13 cellular contexts compared by ENCODE assay signal in genomic region chr7:140541176-140541512, GRCh38.
DNase-seq lines count a peak whose midpoint lies in the region; ATAC-seq, FAIRE-seq and TF ChIP-seq lines count a peak whose summit lies in the region.
"Had no signal": no experiment of that assay in that cellular context is flagged by ENCODE, and none has a peak within 500 bp of the region (broad histone marks: within the 10 kb centered on the region; RNA-seq: fewer than 3 reads in every experiment).

No MANE protein-coding gene starts in this region.

- H3K9me3 Mint-ChIP-seq in astrocyte (ENCODE audit: unreplicated experiment) = peaks cover 5% of the 10 kb centered on the region

- H3K4me2 ChIP-seq in astrocyte (ENCODE audit: low read length) = peak overlapping the region; percentile 85
- peak overlapping the region; percentile 83 for H3K4me2 ChIP-seq in HepG2 (ENCODE audit: low read depth, low read length)

- peaks cover 2% of the 10 kb centered on the region for H3K27me3 Mint-ChIP-seq in astrocyte (ENCODE audit: low read depth, unreplicated experiment)

- intact Hi-C loops in HepG2 (cut with micrococcal nuclease; ENCODE audit: unreplicated experiment) = no loop called here
- intact Hi-C loops in sigmoid colon (cut with DNase I) = no loop called here
- intact Hi-C loops in sciatic nerve (cut with DNase I) = no loop called here

- H3K4me3 Mint-ChIP-seq in astrocyte (ENCODE audit: unreplicated experiment) = peak overlapping the region; percentile 66
- H3K4me3 Mint-ChIP-seq: CD4-positive, CD25-positive, alpha-beta regulatory T cell had no signal

- H3K36me3 ChIP-seq in HEK293 (ENCODE audit: control insufficient read depth in 2 of 2, insufficient read depth in 1 of 2, low read length in 2 of 2) (peaks cover 0 to 2% of the 10 kb centered on the region in 2 experiments; a peak in 1 of 3 replicates), astrocyte (ENCODE audit: insufficient read depth, low read length) (peaks cover 3% of the 10 kb centered on the region), HepG2 (replicated peaks in 1 of 2; ENCODE audit: control insufficient read depth in 1 of 2, insufficient read depth in 2 of 2, low read length in 2 of 2) (no peaks in the 10 kb centered on the region), sigmoid colon (peaks cover 0 to 24% (median 0%) of the 10 kb centered on the region in 4 donors)

- H3K27me3 ChIP-seq in astrocyte (ENCODE audit: insufficient read depth, low read length) (no peaks in the 10 kb centered on the region), HepG2 (ENCODE audit: control insufficient read depth in 1 of 2, insufficient read depth in 2 of 2, low read length in 2 of 2) (no peaks in the 10 kb centered on the region), sigmoid colon (no peaks in the 10 kb centered on the region)

- DNase-seq in astrocyte (ENCODE audit: low read depth) = no peak
- DNase-seq in HepG2 (ENCODE audit: low spot score) = no peak
- no peak for DNase-seq in sigmoid colon
- no peak for DNase-seq in GM10248 (ENCODE audit: extremely low spot score)
- no peak for DNase-seq in sciatic nerve (ENCODE audit: low spot score)
- DNase-seq: activated T-cell treated with anti-CD3 and anti-CD28 coated beads, Interleukin-2, amount 50 U/mL, for 1 hour; CD4-positive, CD25-positive, alpha-beta regulatory T cell had no signal

- POLR2A ChIA-PET in HEK293 (lab: Yijun Ruan, JAX) (no interaction called here), HepG2 (lab: Yijun Ruan, JAX) (interaction anchor here (1.5 kb wide), 1 partner anchor 474 kb away, joined by 3 read pairs; the partner anchor contains the start of gene MRPS33), GM10248 (lab: Yijun Ruan, JAX) (no interaction called here)

- no peak overlapping the region; the same call in 1 of the 2 replicates for H3K27ac ChIP-seq in HEK293 (ENCODE audit: extremely low read depth, low read depth, low read length)
- peak overlapping the region; percentile 73 for H3K27ac ChIP-seq in astrocyte (ENCODE audit: low read depth, low read length)
- no peak overlapping the region for H3K27ac ChIP-seq in HepG2 (ENCODE audit: extremely low read length, insufficient read depth, low read length)
- H3K27ac ChIP-seq in sigmoid colon = peak overlapping the region; percentile 68 to 96 (median 70)
- H3K27ac ChIP-seq: HL-60 had no signal

- peak overlapping the region; percentile 98 for H3K27ac Mint-ChIP-seq in astrocyte (ENCODE audit: unreplicated experiment)
- H3K27ac Mint-ChIP-seq: CD4-positive, CD25-positive, alpha-beta regulatory T cell had no signal

- H3K79me2 ChIP-seq in astrocyte (ENCODE audit: insufficient read depth, low read length) = no peaks in the 10 kb centered on the region
- no peaks in the 10 kb centered on the region for H3K79me2 ChIP-seq in HepG2 (ENCODE audit: insufficient read depth, low read length)

- ATAC-seq in HepG2 (no peak), HG02623 (IDR thresholded peaks at IDR 0.05; ENCODE audit: unreplicated experiment) (no peak), sciatic nerve (no peak), GM19324 (IDR thresholded peaks at IDR 0.05; ENCODE audit: low FRiP score, unreplicated experiment) (no peak)
- ATAC-seq: activated CD4-positive, CD25-positive, alpha-beta regulatory T cell treated with anti-CD3 and anti-CD28 coated beads, Interleukin-2, amount 50 U/mL, for 24 hours had no signal

- H3K9me3 ChIP-seq in HEK293 (ENCODE audit: control insufficient read depth, insufficient read depth, low read depth, low read length) (no peaks in the 10 kb centered on the region), astrocyte (ENCODE audit: insufficient read depth, low read depth, low read length) (no peaks in the 10 kb centered on the region), HepG2 (ENCODE audit: low read length) (no peaks in the 10 kb centered on the region), sigmoid colon (no peaks in the 10 kb centered on the region)

- peak overlapping the region; percentile 18 for H2AFZ ChIP-seq in astrocyte (ENCODE audit: low read depth, low read length)
- H2AFZ ChIP-seq in HepG2 (ENCODE audit: low read length) = no peak overlapping the region

- H3K4me1 ChIP-seq in HEK293 (ENCODE audit: control insufficient read depth, insufficient read depth, low read length) (no peaks in the 10 kb centered on the region), astrocyte (ENCODE audit: insufficient read depth, low read length) (peaks cover 18% of the 10 kb centered on the region), HepG2 (ENCODE audit: insufficient read depth, low read length) (peaks cover 76% of the 10 kb centered on the region), sigmoid colon (peaks cover 0 to 36% (median 31%) of the 10 kb centered on the region in 4 donors)

- no peak for TF ChIP-seq POLR2A in HepG2 (IDR thresholded peaks at IDR 0.05; ENCODE audit: insufficient read depth in 1 of 2, low read depth in 2 of 2, low read length in 2 of 2)
- TF ChIP-seq POLR2A in sigmoid colon (IDR thresholded peaks at IDR 0.05) = no peak

- H3K9ac ChIP-seq in astrocyte (ENCODE audit: low read length) = peak overlapping the region; percentile 72
- H3K9ac ChIP-seq in HepG2 (ENCODE audit: insufficient read depth, low read depth, low read length) = no peak overlapping the region

- in situ Hi-C loops in HepG2 (cut with HindIII; ENCODE audit: extremely low pct_ligation_motif_present, low pct_unique_long_range_greater_than_20kb) = no loop called here

- CTCF ChIA-PET in HEK293 (lab: Yijun Ruan, JAX) (interaction anchor here (1.4 kb wide), 1 partner anchor 106 kb away, joined by 7 read pairs; no protein-coding TSS in a partner anchor), HepG2 (lab: Yijun Ruan, JAX; ENCODE audit: low intra/inter-chr PET ratio, low total read pairs) (no interaction called here), GM10248 (lab: Yijun Ruan, JAX) (no interaction called here)

- no peak; the same call in 1 of the 2 replicates for TF ChIP-seq CTCF in HEK293 (tag by site-specific recombination; IDR thresholded peaks at IDR 0.05)
- no peak for TF ChIP-seq CTCF in astrocyte (IDR thresholded peaks at IDR 0.05; ENCODE audit: insufficient read depth, low read depth, low read length)
- no peak for TF ChIP-seq CTCF in HepG2 (CRISPR knock-in tag; IDR thresholded peaks at IDR 0.05)
- TF ChIP-seq CTCF in sigmoid colon (IDR thresholded peaks at IDR 0.05) = no peak
- TF ChIP-seq CTCF in GM10248 (IDR thresholded peaks at IDR 0.05; ENCODE audit: control extremely low read depth, extremely low read depth, low read depth, missing control alignments) = no peak

- no TSS peak for BruUV-seq in HepG2 (replicated peaks; lab: Mats Ljungman, UMichigan)

- no peaks in the 10 kb centered on the region for H4K20me1 ChIP-seq in astrocyte (ENCODE audit: insufficient read depth, low read length)
- H4K20me1 ChIP-seq in HepG2 (ENCODE audit: insufficient read depth, low read length) = no peaks in the 10 kb centered on the region

- no peak for TF ChIP-seq RAD21 in HepG2 (CRISPR knock-in tag; IDR thresholded peaks at IDR 0.05)

- FAIRE-seq in astrocyte (lab: Jason Lieb, UNC) (no peak), HepG2 (lab: Jason Lieb, UNC) (no peak)
- FAIRE-seq: G401.6 had no signal

- TF ChIP-seq EP300 in HepG2 (IDR thresholded peaks at IDR 0.05; ENCODE audit: low read depth in 2 of 2, low read length in 2 of 2) (no peak), HepG2 (CRISPR knock-in tag; IDR thresholded peaks at IDR 0.05; ENCODE audit: borderline replicate concordance) (no peak), sigmoid colon (IDR thresholded peaks at IDR 0.05) (no peak)

- peaks cover 29% of the 10 kb centered on the region for H3K36me3 Mint-ChIP-seq in astrocyte (ENCODE audit: low read depth, unreplicated experiment)
- H3K36me3 Mint-ChIP-seq: CD4-positive, CD25-positive, alpha-beta regulatory T cell had no signal

- H3K4me3 ChIP-seq in HEK293 (ENCODE audit: low read depth, low read length) = no peak overlapping the region
- H3K4me3 ChIP-seq in astrocyte (ENCODE audit: insufficient read depth, low read depth, low read length) = no peak overlapping the region
- H3K4me3 ChIP-seq in HepG2 (replicated peaks in 1 of 3; ENCODE audit: insufficient read depth in 1 of 3, low read depth in 2 of 3, low read length in 3 of 3) = peak overlapping the region in 2 of 3 experiments; percentile 44 to 66; a peak in 3 of 6 replicates
- H3K4me3 ChIP-seq in sigmoid colon = no peak overlapping the region

- H3K4me1 Mint-ChIP-seq in astrocyte (ENCODE audit: low read depth, unreplicated experiment) = peaks cover 19% of the 10 kb centered on the region

- WGBS in HepG2 (ENCODE audit: low lambda C conversion rate) = 48% methylated on average over 4 of the region's 4 CpGs
- WGBS in sigmoid colon, 2 donors = 73 to 79% methylated on average over 4 of the region's 4 CpGs

TF ChIP-seq in HEK293, 187 proteins besides CTCF, POLR2A, EP300 and RAD21 (continues in another document):
- TF ChIP-seq ZNF473 (tag by site-specific recombination; IDR thresholded peaks at IDR 0.05) = no peak
- TF ChIP-seq SP3 (tag by site-specific recombination; IDR thresholded peaks at IDR 0.05) = no peak
- no peak for TF ChIP-seq ZNF416 (tag by site-specific recombination; IDR thresholded peaks at IDR 0.05)
- TF ChIP-seq EGR2 (tag by site-specific recombination; IDR thresholded peaks at IDR 0.05; ENCODE audit: low read depth) = peak; percentile 71; the same call in 1 of the 2 replicates
- TF ChIP-seq ZFP69B (tag by site-specific recombination; IDR thresholded peaks at IDR 0.05) = peak; percentile 10; the same call in 1 of the 2 replicates
- TF ChIP-seq ZNF571 (tag by site-specific recombination; IDR thresholded peaks at IDR 0.05) = no peak
- peak; percentile 93 for TF ChIP-seq GLIS1 (tag by site-specific recombination; IDR thresholded peaks at IDR 0.05)
- TF ChIP-seq ZFP3 (tag by site-specific recombination; IDR thresholded peaks at IDR 0.05; ENCODE audit: low read depth) = no peak
- TF ChIP-seq ZNF558 (tag by site-specific recombination; IDR thresholded peaks at IDR 0.05) = 0 out of 2 replicates have a peak, but pooled peaks have one; percentile 39
- TF ChIP-seq ZNF146 (tag by site-specific recombination; IDR thresholded peaks at IDR 0.05) = no peak

TF ChIP-seq in HepG2, 621 proteins besides CTCF, POLR2A, EP300 and RAD21 (continues in another document):
- TF ChIP-seq HCFC1 (IDR thresholded peaks at IDR 0.05; ENCODE audit: low read depth, low read length) (no peak), KDM6A (CRISPR knock-in tag; IDR thresholded peaks at IDR 0.05; ENCODE audit: low read depth) (no peak)

Comparison
In these comparisons a context has a peak if more than half of its experiments do, and no peak if none do; other contexts are left out.
1. H3K27ac ChIP-seq: peak in astrocyte (single experiment) and sigmoid colon (4 of 4); none in HEK293 (single experiment) and HepG2 (single experiment).
2. H3K4me3 ChIP-seq: peak in HepG2 (2 of 3); none in HEK293 (single experiment), astrocyte (single experiment) and sigmoid colon (0 of 4).
3. Of the 63 proteins assayed by ChIP-seq in both HepG2 and HEK293: peak only in HepG2: none; only in HEK293: ZNF558; in both: none; in neither: 62.